8 cellular contexts compared by ENCODE assay signal in genomic region chr5:52693279-52693678, GRCh38.
DNase-seq lines count a peak whose midpoint lies in the region; ATAC-seq and TF ChIP-seq lines count a peak whose summit lies in the region.

No MANE protein-coding gene starts in this region.

- no peak overlapping the region for H3K23ac ChIP-seq in H9 (ENCODE audit: insufficient read length, low read depth, low read length)

- H3K4me1 ChIP-seq in H9 (ENCODE audit: insufficient read depth, low read length), result peaks cover 6% of the 10 kb centered on the region; the same call in 1 of the 2 replicates
- H3K4me1 ChIP-seq in neural progenitor cell, result peaks cover 11% of the 10 kb centered on the region

- H2AK5ac ChIP-seq in H9 (ENCODE audit: insufficient read length, low read length), result no peak overlapping the region

- no peak overlapping the region for H2BK5ac ChIP-seq in H9 (ENCODE audit: insufficient read length, low read length)

- no peak overlapping the region for H2BK12ac ChIP-seq in H9 (ENCODE audit: insufficient read length, low read depth, low read length)

- H4K91ac ChIP-seq in H9 (ENCODE audit: insufficient read length, low read depth, low read length), result no peak overlapping the region

- H3K27ac Mint-ChIP-seq in H9 (no peak overlapping the region), neural progenitor cell (no peak overlapping the region)

- H3T11ph ChIP-seq in H9 (ENCODE audit: low read length), result no peak overlapping the region

- H3K23me2 ChIP-seq in H9 (ENCODE audit: insufficient read length, low read depth, low read length, poor library complexity, severe bottlenecking), result no peaks in the 10 kb centered on the region

- H3K79me1 ChIP-seq in H9 (ENCODE audit: insufficient read depth, low read depth, low read length, poor library complexity, severe bottlenecking), result no peaks in the 10 kb centered on the region

- H4K20me1 ChIP-seq in H9 (ENCODE audit: control insufficient read depth, insufficient read depth, insufficient read length) (no peaks in the 10 kb centered on the region), neural progenitor cell (ENCODE audit: low read depth) (no peaks in the 10 kb centered on the region)

- no peak overlapping the region for H4K8ac ChIP-seq in H9 (replicated peaks; ENCODE audit: insufficient read length, low read depth, low read length)

- ATAC-seq in SK-N-SH treated with all-trans-retinoic acid at 6 μM for 48 hours, result peak; percentile 77

- DNase-seq in EL (peak; percentile 45), H9 (peak; percentile 45), epithelial cell of proximal tubule (ENCODE audit: low read depth) (no peak), neural progenitor cell (ENCODE audit: low spot score) (peak; percentile 50), NCI-H1436 treated with DMSO at 0.1 percent for 48 hours (lab: John Stamatoyannopoulos, UW) (no peak), GM19240 (ENCODE audit: insufficient read length, low spot score) (no peak), NCI-H1092 (lab: John Stamatoyannopoulos, UW) (no peak)

- H3K4ac ChIP-seq in H9 (ENCODE audit: low read depth, low read length), result no peak overlapping the region

- H3K56ac ChIP-seq in H9 (ENCODE audit: insufficient read length, low read depth, low read length), result no peak overlapping the region

- H3K9me3 Mint-ChIP-seq in H9, result no peaks in the 10 kb centered on the region
- no peaks in the 10 kb centered on the region for H3K9me3 Mint-ChIP-seq in neural progenitor cell

- H3K36me3 ChIP-seq in neural progenitor cell, result no peaks in the 10 kb centered on the region

- H3F3A ChIP-seq in neural progenitor cell (ENCODE audit: low read depth), result no peaks in the 10 kb centered on the region

- H3K79me2 ChIP-seq in H9 (ENCODE audit: insufficient read depth, low read length) (no peaks in the 10 kb centered on the region), neural progenitor cell (ENCODE audit: low read depth) (no peaks in the 10 kb centered on the region)

- H2AFZ ChIP-seq in H9 (ENCODE audit: low read length) (no peak overlapping the region), neural progenitor cell (replicated peaks) (no peak overlapping the region)

- H2BK15ac ChIP-seq in H9 (ENCODE audit: low read depth, low read length), result no peak overlapping the region

- H2BK120ac ChIP-seq in H9 (ENCODE audit: low read depth, low read length, poor library complexity, severe bottlenecking), result no peak overlapping the region

- H3K27ac ChIP-seq in H9 (ENCODE audit: insufficient read length, low read depth, low read length) (no peak overlapping the region), neural progenitor cell (no peak overlapping the region)

- H2BK20ac ChIP-seq in H9 (ENCODE audit: low read depth, low read length, poor library complexity, severe bottlenecking), result peak overlapping the region; percentile 83

- H3K27me3 Mint-ChIP-seq in H9 (ENCODE audit: low read depth), result no peaks in the 10 kb centered on the region
- no peaks in the 10 kb centered on the region for H3K27me3 Mint-ChIP-seq in neural progenitor cell (ENCODE audit: insufficient read depth, low read depth)

- no peak overlapping the region for H3K9ac ChIP-seq in H9 (ENCODE audit: extremely low read depth, insufficient read length, low read length)
- H3K9ac ChIP-seq in neural progenitor cell, result no peak overlapping the region

- H3K18ac ChIP-seq in H9 (ENCODE audit: insufficient read length, low read depth, low read length), result no peak overlapping the region

- H3K36me3 Mint-ChIP-seq in H9 (ENCODE audit: insufficient read depth in 1 of 3, low read depth in 3 of 3) (no peaks in the 10 kb centered on the region), neural progenitor cell (no peaks in the 10 kb centered on the region)

- H3K4me1 Mint-ChIP-seq in H9 (peaks cover 41 to 43% of the 10 kb centered on the region in 2 experiments), neural progenitor cell (peaks cover 7% of the 10 kb centered on the region)

- H3K4me2 ChIP-seq in H9 (ENCODE audit: insufficient read depth, insufficient read length, low read length), result no peak overlapping the region
- no peak overlapping the region for H3K4me2 ChIP-seq in neural progenitor cell

- H3K27me3 ChIP-seq in H9 (ENCODE audit: insufficient read depth, low read length), result no peaks in the 10 kb centered on the region
- H3K27me3 ChIP-seq in neural progenitor cell, result no peaks in the 10 kb centered on the region

- H4K5ac ChIP-seq in H9 (ENCODE audit: insufficient read length, low read depth, low read length), result no peak overlapping the region

- H3K9me3 ChIP-seq in H9 (ENCODE audit: control insufficient read depth, low read depth, low read length) (no peaks in the 10 kb centered on the region), neural progenitor cell (ENCODE audit: low read depth) (no peaks in the 10 kb centered on the region)

- no peak overlapping the region for H3K14ac ChIP-seq in H9 (ENCODE audit: insufficient read depth, low read length)

- no peak overlapping the region for H3K4me3 ChIP-seq in epithelial cell of proximal tubule (ENCODE audit: low read depth, low read length)
- H3K4me3 ChIP-seq in neural progenitor cell, result no peak overlapping the region

- no peak overlapping the region for H3K4me3 Mint-ChIP-seq in H9
- no peak overlapping the region for H3K4me3 Mint-ChIP-seq in neural progenitor cell

- TF ChIP-seq CTCF in H9 (conservative IDR thresholded peaks at IDR 0.05) (peak; percentile 71), epithelial cell of proximal tubule (conservative IDR thresholded peaks at IDR 0.05; ENCODE audit: low read depth, low read length) (peak; percentile 82), neural progenitor cell (IDR thresholded peaks at IDR 0.05) (peak; percentile 65)

TF ChIP-seq in SK-N-SH treated with all-trans-retinoic acid at 6 μM for 48 hours, 23 proteins besides CTCF, POLR2A, EP300 and RAD21:
- TF ChIP-seq TCF4 (CRISPR knock-in tag; IDR thresholded peaks at IDR 0.05; ENCODE audit: borderline replicate concordance) (no peak), SNAI2 (CRISPR knock-in tag; IDR thresholded peaks at IDR 0.05) (no peak), OSR1 (CRISPR knock-in tag; IDR thresholded peaks at IDR 0.05) (no peak), ZC3H10 (CRISPR knock-in tag; IDR thresholded peaks at IDR 0.05) (no peak), ZFP3 (CRISPR knock-in tag; IDR thresholded peaks at IDR 0.05) (no peak), GLIS3 (CRISPR knock-in tag; IDR thresholded peaks at IDR 0.05) (no peak), ZNF70 (CRISPR knock-in tag; IDR thresholded peaks at IDR 0.05) (no peak), RARB (CRISPR knock-in tag; IDR thresholded peaks at IDR 0.05) (no peak)
- TF ChIP-seq, protein P1, sequence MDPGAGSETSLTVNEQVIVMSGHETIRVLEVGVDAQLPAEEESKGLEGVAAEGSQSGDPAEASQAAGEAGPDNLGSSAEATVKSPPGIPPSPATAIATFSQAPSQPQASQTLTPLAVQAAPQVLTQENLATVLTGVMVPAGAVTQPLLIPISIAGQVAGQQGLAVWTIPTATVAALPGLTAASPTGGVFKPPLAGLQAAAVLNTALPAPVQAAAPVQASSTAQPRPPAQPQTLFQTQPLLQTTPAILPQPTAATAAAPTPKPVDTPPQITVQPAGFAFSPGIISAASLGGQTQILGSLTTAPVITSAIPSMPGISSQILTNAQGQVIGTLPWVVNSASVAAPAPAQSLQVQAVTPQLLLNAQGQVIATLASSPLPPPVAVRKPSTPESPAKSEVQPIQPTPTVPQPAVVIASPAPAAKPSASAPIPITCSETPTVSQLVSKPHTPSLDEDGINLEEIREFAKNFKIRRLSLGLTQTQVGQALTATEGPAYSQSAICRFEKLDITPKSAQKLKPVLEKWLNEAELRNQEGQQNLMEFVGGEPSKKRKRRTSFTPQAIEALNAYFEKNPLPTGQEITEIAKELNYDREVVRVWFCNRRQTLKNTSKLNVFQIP (CRISPR knock-in tag; IDR thresholded peaks at IDR 0.05; ENCODE audit: borderline replicate concordance, low read depth), result no peak
TF ChIP-seq in SK-N-SH treated with all-trans-retinoic acid at 6 μM for 48 hours: peak in this region for 0.

Comparison
In these comparisons a context has a peak if more than half of its experiments do, and no peak if none do; other contexts are left out.
1. DNase-seq: peak in EL (single experiment), H9 (single experiment) and neural progenitor cell (single experiment); none in epithelial cell of proximal tubule (single experiment), NCI-H1436 treated with DMSO at 0.1 percent for 48 hours (single experiment), GM19240 (single experiment) and NCI-H1092 (single experiment).
2. Peak in every context shown above with its lines, with median percentiles within 50 percentile points of each other: CTCF ChIP-seq.